16 cellular contexts compared by ENCODE assay signal in genomic region chr6:40822619-40823018, GRCh38.
DNase-seq lines count a peak whose midpoint lies in the region; ATAC-seq lines count a peak whose summit lies in the region.
"Had no signal": no experiment of that assay in that cellular context is flagged by ENCODE, and none has a peak within 500 bp of the region (broad histone marks: within the 10 kb centered on the region; RNA-seq: fewer than 3 reads in every experiment).

No MANE protein-coding gene starts in this region.

- H3K9me3 Mint-ChIP-seq in activated naive CD4-positive, alpha-beta T cell treated with anti-CD3 and anti-CD28 coated beads for 36 hours = no peaks in the 10 kb centered on the region
- H3K9me3 Mint-ChIP-seq in stimulated activated effector memory CD8-positive, alpha-beta T cell treated with anti-CD3 and anti-CD28 coated beads, Interleukin-12 subunit alpha, Interleukin-12 subunit beta, amount 100 ng/mL, for 72 hours = no peaks in the 10 kb centered on the region
- H3K9me3 Mint-ChIP-seq: CD8-positive, alpha-beta memory T cell had no signal

- no peak for ATAC-seq in stimulated activated effector memory CD8-positive, alpha-beta T cell treated with anti-CD3 and anti-CD28 coated beads, Interleukin-12 subunit alpha, Interleukin-12 subunit beta, amount 100 ng/mL, for 72 hours

- H3K36me3 Mint-ChIP-seq in activated naive CD4-positive, alpha-beta T cell treated with anti-CD3 and anti-CD28 coated beads for 36 hours (ENCODE audit: low read depth) = no peaks in the 10 kb centered on the region
- H3K36me3 Mint-ChIP-seq in stimulated activated effector memory CD8-positive, alpha-beta T cell treated with anti-CD3 and anti-CD28 coated beads, Interleukin-12 subunit alpha, Interleukin-12 subunit beta, amount 100 ng/mL, for 72 hours = no peaks in the 10 kb centered on the region
- H3K36me3 Mint-ChIP-seq: CD8-positive, alpha-beta memory T cell had no signal

- no peak overlapping the region for H3K27ac Mint-ChIP-seq in activated naive CD4-positive, alpha-beta T cell treated with anti-CD3 and anti-CD28 coated beads for 36 hours
- no peak overlapping the region for H3K27ac Mint-ChIP-seq in stimulated activated effector memory CD8-positive, alpha-beta T cell treated with anti-CD3 and anti-CD28 coated beads, Interleukin-12 subunit alpha, Interleukin-12 subunit beta, amount 100 ng/mL, for 72 hours
- H3K27ac Mint-ChIP-seq: CD8-positive, alpha-beta memory T cell had no signal

- H3K4me3 Mint-ChIP-seq in activated naive CD4-positive, alpha-beta T cell treated with anti-CD3 and anti-CD28 coated beads for 36 hours = no peak overlapping the region
- no peak overlapping the region for H3K4me3 Mint-ChIP-seq in stimulated activated effector memory CD8-positive, alpha-beta T cell treated with anti-CD3 and anti-CD28 coated beads, Interleukin-12 subunit alpha, Interleukin-12 subunit beta, amount 100 ng/mL, for 72 hours
- H3K4me3 Mint-ChIP-seq: CD8-positive, alpha-beta memory T cell had no signal

- peaks cover 17% of the 10 kb centered on the region for H3K27me3 Mint-ChIP-seq in activated naive CD4-positive, alpha-beta T cell treated with anti-CD3 and anti-CD28 coated beads for 36 hours (ENCODE audit: low read depth)

- DNase-seq in EH (ENCODE audit: low read depth) (peak; percentile 47), NCI-H524 (lab: John Stamatoyannopoulos, UW) (peak; percentile 43 to 71), amniotic epithelial cell (ENCODE audit: low read depth) (peak; percentile 45), skeletal muscle cell (ENCODE audit: low read depth) (peak; percentile 18), hippocampal formation (lab: John Stamatoyannopoulos, UW) (no peak)
- DNase-seq in activated naive CD4-positive, alpha-beta T cell treated with anti-CD3 and anti-CD28 coated beads for 36 hours = no peak
- DNase-seq in stimulated activated effector memory CD8-positive, alpha-beta T cell treated with anti-CD3 and anti-CD28 coated beads, Interleukin-12 subunit alpha, Interleukin-12 subunit beta, amount 100 ng/mL, for 72 hours (ENCODE audit: low spot score in 2 of 2) = no peak
- DNase-seq: ACHN; CD8-positive, alpha-beta memory T cell; DMS 273 treated with DMSO at 0.1 percent for 48 hours; HCEC 1CT; KBM-7; NCI-H1092; NCI-H345; NCI-H748 treated with DMSO at 0.1 percent for 48 hours; Right ventricle myocardium superior had no signal

- no peaks in the 10 kb centered on the region for H3K4me1 Mint-ChIP-seq in activated naive CD4-positive, alpha-beta T cell treated with anti-CD3 and anti-CD28 coated beads for 36 hours (ENCODE audit: low read depth)
- H3K4me1 Mint-ChIP-seq in stimulated activated effector memory CD8-positive, alpha-beta T cell treated with anti-CD3 and anti-CD28 coated beads, Interleukin-12 subunit alpha, Interleukin-12 subunit beta, amount 100 ng/mL, for 72 hours = no peaks in the 10 kb centered on the region
- H3K4me1 Mint-ChIP-seq: CD8-positive, alpha-beta memory T cell had no signal

- intact Hi-C loops in activated naive CD4-positive, alpha-beta T cell treated with anti-CD3 and anti-CD28 coated beads for 36 hours (cut with micrococcal nuclease) = no loop called here

- CTCF ChIA-PET in activated naive CD4-positive, alpha-beta T cell treated with anti-CD3 and anti-CD28 coated beads for 36 hours (lab: Charles Lee) = interaction anchor here (0.9 to 1.5 kb wide), 4 partner anchors 16 to 123 kb away, joined by 3 to 5 read pairs (median 4); no protein-coding TSS in a partner anchor

- H3K4me3 ChIP-seq in skeletal muscle cell (ENCODE audit: low read depth, low read length) = no peak overlapping the region

Comparison
In these comparisons a context has a peak if more than half of its experiments do, and no peak if none do; other contexts are left out.
1. DNase-seq: peak in EH (single experiment), NCI-H524 (2 of 2), amniotic epithelial cell (single experiment) and skeletal muscle cell (single experiment); none in hippocampal formation (0 of 2), activated naive CD4-positive, alpha-beta T cell treated with anti-CD3 and anti-CD28 coated beads for 36 hours (single experiment) and stimulated activated effector memory CD8-positive, alpha-beta T cell treated with anti-CD3 and anti-CD28 coated beads, Interleukin-12 subunit alpha, Interleukin-12 subunit beta, amount 100 ng/mL, for 72 hours (0 of 2).